In the genomic region with DNA sequence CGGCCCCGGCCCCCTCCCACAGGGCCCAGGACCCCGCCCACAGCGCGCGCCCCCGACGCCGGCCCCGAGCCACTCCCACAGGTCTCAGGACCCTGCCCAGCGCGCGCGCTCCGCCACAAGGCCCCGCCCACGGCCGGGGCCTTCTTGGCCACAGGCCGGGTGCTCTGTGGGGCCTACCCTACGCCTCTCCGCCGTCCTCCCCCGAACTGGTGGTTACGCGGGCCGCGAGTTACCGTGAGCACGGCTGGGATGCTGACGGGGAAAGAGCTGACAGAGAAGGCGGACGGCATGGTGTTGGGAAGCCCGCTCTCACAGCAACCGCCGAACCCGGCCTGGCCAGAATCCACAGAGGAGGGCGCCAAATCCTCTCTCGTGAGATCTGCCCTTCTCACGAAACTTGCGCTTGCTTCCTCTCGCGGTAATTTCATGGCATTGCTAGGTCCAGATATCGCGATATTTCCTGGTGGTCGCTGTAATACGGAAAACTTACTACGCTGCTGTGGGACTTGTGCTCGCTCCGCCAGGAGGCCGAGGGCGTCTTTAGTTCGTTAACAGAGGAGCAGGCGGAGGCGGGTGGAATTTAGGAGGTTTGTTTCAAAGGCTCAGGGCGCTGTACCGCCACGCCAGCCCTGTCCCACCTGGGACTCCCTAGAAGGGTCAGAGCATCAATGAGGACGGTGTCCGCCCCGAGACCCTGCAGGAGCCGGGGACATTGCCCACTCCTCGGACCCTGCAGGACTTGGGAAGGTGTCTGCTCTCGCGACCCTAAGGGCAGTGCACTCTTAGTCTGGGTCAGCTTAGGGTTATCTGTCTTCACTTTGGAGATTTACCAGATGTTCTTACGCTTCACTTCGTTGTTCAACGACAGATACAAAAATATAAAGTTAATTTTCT, we compare ENCODE assay signal across 1 cellular context.
TF ChIP-seq lines count a peak whose summit lies in the region.

A gene (minus strand): TSS at position 351 of the 894 bp plus-strand sequence. CDS start 61 bp downstream, at position 290.

TF ChIP-seq in GM12878, 131 proteins besides CTCF, POLR2A, EP300 and RAD21 (continues in another document):
- TF ChIP-seq, protein P1, sequence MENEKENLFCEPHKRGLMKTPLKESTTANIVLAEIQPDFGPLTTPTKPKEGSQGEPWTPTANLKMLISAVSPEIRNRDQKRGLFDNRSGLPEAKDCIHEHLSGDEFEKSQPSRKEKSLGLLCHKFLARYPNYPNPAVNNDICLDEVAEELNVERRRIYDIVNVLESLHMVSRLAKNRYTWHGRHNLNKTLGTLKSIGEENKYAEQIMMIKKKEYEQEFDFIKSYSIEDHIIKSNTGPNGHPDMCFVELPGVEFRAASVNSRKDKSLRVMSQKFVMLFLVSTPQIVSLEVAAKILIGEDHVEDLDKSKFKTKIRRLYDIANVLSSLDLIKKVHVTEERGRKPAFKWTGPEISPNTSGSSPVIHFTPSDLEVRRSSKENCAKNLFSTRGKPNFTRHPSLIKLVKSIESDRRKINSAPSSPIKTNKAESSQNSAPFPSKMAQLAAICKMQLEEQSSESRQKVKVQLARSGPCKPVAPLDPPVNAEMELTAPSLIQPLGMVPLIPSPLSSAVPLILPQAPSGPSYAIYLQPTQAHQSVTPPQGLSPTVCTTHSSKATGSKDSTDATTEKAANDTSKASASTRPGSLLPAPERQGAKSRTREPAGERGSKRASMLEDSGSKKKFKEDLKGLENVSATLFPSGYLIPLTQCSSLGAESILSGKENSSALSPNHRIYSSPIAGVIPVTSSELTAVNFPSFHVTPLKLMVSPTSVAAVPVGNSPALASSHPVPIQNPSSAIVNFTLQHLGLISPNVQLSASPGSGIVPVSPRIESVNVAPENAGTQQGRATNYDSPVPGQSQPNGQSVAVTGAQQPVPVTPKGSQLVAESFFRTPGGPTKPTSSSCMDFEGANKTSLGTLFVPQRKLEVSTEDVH (IDR thresholded peaks at IDR 0.05; ENCODE audit: low read depth, partially characterized antibody), result peak; percentile 88
- TF ChIP-seq MEF2A (IDR thresholded peaks at IDR 0.05; ENCODE audit: insufficient read depth, low read depth, low read length) (0 out of 2 replicates have a peak, but pooled peaks have one; percentile 41), NFIC (IDR thresholded peaks at IDR 0.05; ENCODE audit: low read depth, low read length) (peak; percentile 27; the same call in 1 of the 2 replicates), TCF12 (IDR thresholded peaks at IDR 0.05; ENCODE audit: low read depth, low read length) (0 out of 2 replicates have a peak, but pooled peaks have one; percentile 12), HDAC6 (IDR thresholded peaks at IDR 0.05; ENCODE audit: unreplicated experiment) (peak; percentile 52), SPI1 (IDR thresholded peaks at IDR 0.05; ENCODE audit: borderline replicate concordance, insufficient read depth, low read depth, low read length) (no peak), POLR2AphosphoS5 (IDR thresholded peaks at IDR 0.05; ENCODE audit: low read length) (peak; percentile 98), MTA2 (IDR thresholded peaks at IDR 0.05; ENCODE audit: low read depth) (peak; percentile 53; the same call in 1 of the 2 replicates), FOXK2 (IDR thresholded peaks at IDR 0.05) (peak; percentile 49; the same call in 1 of the 2 replicates), SMAD5 (IDR thresholded peaks at IDR 0.05; ENCODE audit: low read depth) (peak; percentile 98), SMC3 (IDR thresholded peaks at IDR 0.05; ENCODE audit: borderline replicate concordance, low read length) (no peak), ZBED1 (IDR thresholded peaks at IDR 0.05; ENCODE audit: borderline replicate concordance) (peak; percentile 98), BHLHE40 (IDR thresholded peaks at IDR 0.05; ENCODE audit: borderline replicate concordance in 1 of 2, low read depth in 2 of 2, low read length in 1 of 2) (peak; percentile 11 to 70; a peak in 2 of 4 replicates), ASH2L (IDR thresholded peaks at IDR 0.05; ENCODE audit: borderline replicate concordance, low read depth) (no peak), SIN3A (IDR thresholded peaks at IDR 0.05; ENCODE audit: low read depth, low read length) (peak; percentile 79; the same call in 1 of the 2 replicates), IKZF2 (IDR thresholded peaks at IDR 0.05) (peak; percentile 41 to 43; a peak in 1 of 4 replicates), LARP7 (IDR thresholded peaks at IDR 0.05) (peak; percentile 87), SP1 (IDR thresholded peaks at IDR 0.05; ENCODE audit: low read depth, low read length) (peak; percentile 23), DPF2 (IDR thresholded peaks at IDR 0.05) (peak; percentile 66), MYB (IDR thresholded peaks at IDR 0.05; ENCODE audit: borderline replicate concordance, low read depth, low read length) (no peak; the same call in 1 of the 2 replicates), TCF3 (IDR thresholded peaks at IDR 0.05; ENCODE audit: borderline replicate concordance, insufficient read depth, low read depth, low read length) (0 out of 2 replicates have a peak, but pooled peaks have one; percentile 6), FOXM1 (IDR thresholded peaks at IDR 0.05; ENCODE audit: low read depth, low read length) (no peak), PAX5 (IDR thresholded peaks at IDR 0.05; ENCODE audit: borderline replicate concordance, low read depth, low read length) (no peak)
- TF ChIP-seq, protein P2, sequence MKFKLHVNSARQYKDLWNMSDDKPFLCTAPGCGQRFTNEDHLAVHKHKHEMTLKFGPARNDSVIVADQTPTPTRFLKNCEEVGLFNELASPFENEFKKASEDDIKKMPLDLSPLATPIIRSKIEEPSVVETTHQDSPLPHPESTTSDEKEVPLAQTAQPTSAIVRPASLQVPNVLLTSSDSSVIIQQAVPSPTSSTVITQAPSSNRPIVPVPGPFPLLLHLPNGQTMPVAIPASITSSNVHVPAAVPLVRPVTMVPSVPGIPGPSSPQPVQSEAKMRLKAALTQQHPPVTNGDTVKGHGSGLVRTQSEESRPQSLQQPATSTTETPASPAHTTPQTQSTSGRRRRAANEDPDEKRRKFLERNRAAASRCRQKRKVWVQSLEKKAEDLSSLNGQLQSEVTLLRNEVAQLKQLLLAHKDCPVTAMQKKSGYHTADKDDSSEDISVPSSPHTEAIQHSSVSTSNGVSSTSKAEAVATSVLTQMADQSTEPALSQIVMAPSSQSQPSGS (IDR thresholded peaks at IDR 0.05; ENCODE audit: low read length), result peak; percentile 79
- TF ChIP-seq, protein P3, sequence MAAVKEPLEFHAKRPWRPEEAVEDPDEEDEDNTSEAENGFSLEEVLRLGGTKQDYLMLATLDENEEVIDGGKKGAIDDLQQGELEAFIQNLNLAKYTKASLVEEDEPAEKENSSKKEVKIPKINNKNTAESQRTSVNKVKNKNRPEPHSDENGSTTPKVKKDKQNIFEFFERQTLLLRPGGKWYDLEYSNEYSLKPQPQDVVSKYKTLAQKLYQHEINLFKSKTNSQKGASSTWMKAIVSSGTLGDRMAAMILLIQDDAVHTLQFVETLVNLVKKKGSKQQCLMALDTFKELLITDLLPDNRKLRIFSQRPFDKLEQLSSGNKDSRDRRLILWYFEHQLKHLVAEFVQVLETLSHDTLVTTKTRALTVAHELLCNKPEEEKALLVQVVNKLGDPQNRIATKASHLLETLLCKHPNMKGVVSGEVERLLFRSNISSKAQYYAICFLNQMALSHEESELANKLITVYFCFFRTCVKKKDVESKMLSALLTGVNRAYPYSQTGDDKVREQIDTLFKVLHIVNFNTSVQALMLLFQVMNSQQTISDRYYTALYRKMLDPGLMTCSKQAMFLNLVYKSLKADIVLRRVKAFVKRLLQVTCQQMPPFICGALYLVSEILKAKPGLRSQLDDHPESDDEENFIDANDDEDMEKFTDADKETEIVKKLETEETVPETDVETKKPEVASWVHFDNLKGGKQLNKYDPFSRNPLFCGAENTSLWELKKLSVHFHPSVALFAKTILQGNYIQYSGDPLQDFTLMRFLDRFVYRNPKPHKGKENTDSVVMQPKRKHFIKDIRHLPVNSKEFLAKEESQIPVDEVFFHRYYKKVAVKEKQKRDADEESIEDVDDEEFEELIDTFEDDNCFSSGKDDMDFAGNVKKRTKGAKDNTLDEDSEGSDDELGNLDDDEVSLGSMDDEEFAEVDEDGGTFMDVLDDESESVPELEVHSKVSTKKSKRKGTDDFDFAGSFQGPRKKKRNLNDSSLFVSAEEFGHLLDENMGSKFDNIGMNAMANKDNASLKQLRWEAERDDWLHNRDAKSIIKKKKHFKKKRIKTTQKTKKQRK (IDR thresholded peaks at IDR 0.05; ENCODE audit: low read depth, low read length), result no peak
- TF ChIP-seq, protein P4, sequence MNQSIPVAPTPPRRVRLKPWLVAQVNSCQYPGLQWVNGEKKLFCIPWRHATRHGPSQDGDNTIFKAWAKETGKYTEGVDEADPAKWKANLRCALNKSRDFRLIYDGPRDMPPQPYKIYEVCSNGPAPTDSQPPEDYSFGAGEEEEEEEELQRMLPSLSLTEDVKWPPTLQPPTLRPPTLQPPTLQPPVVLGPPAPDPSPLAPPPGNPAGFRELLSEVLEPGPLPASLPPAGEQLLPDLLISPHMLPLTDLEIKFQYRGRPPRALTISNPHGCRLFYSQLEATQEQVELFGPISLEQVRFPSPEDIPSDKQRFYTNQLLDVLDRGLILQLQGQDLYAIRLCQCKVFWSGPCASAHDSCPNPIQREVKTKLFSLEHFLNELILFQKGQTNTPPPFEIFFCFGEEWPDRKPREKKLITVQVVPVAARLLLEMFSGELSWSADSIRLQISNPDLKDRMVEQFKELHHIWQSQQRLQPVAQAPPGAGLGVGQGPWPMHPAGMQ (IDR thresholded peaks at IDR 0.05; ENCODE audit: borderline replicate concordance), result peak; percentile 95
- TF ChIP-seq, protein P5, sequence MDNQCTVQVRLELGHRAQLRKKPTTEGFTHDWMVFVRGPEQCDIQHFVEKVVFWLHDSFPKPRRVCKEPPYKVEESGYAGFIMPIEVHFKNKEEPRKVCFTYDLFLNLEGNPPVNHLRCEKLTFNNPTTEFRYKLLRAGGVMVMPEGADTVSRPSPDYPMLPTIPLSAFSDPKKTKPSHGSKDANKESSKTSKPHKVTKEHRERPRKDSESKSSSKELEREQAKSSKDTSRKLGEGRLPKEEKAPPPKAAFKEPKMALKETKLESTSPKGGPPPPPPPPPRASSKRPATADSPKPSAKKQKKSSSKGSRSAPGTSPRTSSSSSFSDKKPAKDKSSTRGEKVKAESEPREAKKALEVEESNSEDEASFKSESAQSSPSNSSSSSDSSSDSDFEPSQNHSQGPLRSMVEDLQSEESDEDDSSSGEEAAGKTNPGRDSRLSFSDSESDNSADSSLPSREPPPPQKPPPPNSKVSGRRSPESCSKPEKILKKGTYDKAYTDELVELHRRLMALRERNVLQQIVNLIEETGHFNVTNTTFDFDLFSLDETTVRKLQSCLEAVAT (IDR thresholded peaks at IDR 0.05), result peak; percentile 79; the same call in 1 of the 2 replicates
- TF ChIP-seq, protein P6, sequence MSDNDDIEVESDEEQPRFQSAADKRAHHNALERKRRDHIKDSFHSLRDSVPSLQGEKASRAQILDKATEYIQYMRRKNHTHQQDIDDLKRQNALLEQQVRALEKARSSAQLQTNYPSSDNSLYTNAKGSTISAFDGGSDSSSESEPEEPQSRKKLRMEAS (IDR thresholded peaks at IDR 0.05; ENCODE audit: low read depth, low read length), result no peak; the same call in 1 of the 2 replicates
- TF ChIP-seq, protein P7, sequence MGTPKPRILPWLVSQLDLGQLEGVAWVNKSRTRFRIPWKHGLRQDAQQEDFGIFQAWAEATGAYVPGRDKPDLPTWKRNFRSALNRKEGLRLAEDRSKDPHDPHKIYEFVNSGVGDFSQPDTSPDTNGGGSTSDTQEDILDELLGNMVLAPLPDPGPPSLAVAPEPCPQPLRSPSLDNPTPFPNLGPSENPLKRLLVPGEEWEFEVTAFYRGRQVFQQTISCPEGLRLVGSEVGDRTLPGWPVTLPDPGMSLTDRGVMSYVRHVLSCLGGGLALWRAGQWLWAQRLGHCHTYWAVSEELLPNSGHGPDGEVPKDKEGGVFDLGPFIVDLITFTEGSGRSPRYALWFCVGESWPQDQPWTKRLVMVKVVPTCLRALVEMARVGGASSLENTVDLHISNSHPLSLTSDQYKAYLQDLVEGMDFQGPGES (IDR thresholded peaks at IDR 0.05), result no peak; the same call in 1 of the 2 replicates
- TF ChIP-seq, protein P8, sequence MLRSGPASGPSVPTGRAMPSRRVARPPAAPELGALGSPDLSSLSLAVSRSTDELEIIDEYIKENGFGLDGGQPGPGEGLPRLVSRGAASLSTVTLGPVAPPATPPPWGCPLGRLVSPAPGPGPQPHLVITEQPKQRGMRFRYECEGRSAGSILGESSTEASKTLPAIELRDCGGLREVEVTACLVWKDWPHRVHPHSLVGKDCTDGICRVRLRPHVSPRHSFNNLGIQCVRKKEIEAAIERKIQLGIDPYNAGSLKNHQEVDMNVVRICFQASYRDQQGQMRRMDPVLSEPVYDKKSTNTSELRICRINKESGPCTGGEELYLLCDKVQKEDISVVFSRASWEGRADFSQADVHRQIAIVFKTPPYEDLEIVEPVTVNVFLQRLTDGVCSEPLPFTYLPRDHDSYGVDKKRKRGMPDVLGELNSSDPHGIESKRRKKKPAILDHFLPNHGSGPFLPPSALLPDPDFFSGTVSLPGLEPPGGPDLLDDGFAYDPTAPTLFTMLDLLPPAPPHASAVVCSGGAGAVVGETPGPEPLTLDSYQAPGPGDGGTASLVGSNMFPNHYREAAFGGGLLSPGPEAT (IDR thresholded peaks at IDR 0.05; ENCODE audit: low read depth), result peak; percentile 81
- TF ChIP-seq, protein P9, sequence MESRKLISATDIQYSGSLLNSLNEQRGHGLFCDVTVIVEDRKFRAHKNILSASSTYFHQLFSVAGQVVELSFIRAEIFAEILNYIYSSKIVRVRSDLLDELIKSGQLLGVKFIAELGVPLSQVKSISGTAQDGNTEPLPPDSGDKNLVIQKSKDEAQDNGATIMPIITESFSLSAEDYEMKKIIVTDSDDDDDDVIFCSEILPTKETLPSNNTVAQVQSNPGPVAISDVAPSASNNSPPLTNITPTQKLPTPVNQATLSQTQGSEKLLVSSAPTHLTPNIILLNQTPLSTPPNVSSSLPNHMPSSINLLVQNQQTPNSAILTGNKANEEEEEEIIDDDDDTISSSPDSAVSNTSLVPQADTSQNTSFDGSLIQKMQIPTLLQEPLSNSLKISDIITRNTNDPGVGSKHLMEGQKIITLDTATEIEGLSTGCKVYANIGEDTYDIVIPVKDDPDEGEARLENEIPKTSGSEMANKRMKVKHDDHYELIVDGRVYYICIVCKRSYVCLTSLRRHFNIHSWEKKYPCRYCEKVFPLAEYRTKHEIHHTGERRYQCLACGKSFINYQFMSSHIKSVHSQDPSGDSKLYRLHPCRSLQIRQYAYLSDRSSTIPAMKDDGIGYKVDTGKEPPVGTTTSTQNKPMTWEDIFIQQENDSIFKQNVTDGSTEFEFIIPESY (IDR thresholded peaks at IDR 0.05), result peak; percentile 79
- TF ChIP-seq, protein P10, sequence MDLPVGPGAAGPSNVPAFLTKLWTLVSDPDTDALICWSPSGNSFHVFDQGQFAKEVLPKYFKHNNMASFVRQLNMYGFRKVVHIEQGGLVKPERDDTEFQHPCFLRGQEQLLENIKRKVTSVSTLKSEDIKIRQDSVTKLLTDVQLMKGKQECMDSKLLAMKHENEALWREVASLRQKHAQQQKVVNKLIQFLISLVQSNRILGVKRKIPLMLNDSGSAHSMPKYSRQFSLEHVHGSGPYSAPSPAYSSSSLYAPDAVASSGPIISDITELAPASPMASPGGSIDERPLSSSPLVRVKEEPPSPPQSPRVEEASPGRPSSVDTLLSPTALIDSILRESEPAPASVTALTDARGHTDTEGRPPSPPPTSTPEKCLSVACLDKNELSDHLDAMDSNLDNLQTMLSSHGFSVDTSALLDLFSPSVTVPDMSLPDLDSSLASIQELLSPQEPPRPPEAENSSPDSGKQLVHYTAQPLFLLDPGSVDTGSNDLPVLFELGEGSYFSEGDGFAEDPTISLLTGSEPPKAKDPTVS (IDR thresholded peaks at IDR 0.05; ENCODE audit: low read depth, low read length), result no peak
